Comparison of ENCODE assay signal across 10 cellular contexts in the genomic region with DNA sequence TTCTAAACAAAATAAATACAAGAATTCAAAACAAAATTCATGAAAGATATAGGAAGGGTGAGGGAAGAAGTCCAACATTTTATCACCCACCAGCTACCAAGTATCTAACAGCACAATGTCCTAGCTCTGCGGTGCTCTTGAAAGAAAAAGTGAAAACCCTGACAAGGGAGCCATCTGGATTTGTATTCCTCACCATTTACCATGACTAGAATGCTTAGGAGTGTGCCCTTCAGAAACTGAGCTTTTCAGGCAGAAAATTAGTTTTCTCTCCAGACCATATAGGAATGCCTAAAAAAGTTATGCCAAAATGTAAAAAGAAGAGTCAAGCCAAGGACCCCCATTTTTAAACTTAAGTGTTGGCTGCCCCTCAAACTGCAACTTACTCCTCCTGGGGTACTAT. TPM values are rescaled to one million over a fixed set of nuclear protein-coding genes. Genes with fewer than 3 reads are reported as not detected.
DNase-seq lines count a peak whose midpoint lies in the region; ATAC-seq and TF ChIP-seq lines count a peak whose summit lies in the region.
"Had no signal": no experiment of that assay in that cellular context is flagged by ENCODE, and none has a peak within 500 bp of the region (broad histone marks: within the 10 kb centered on the region; RNA-seq: fewer than 3 reads in every experiment).

No MANE protein-coding gene starts in this region.

- no peaks in the 10 kb centered on the region for H3F3A ChIP-seq in PC-3 (ENCODE audit: low read length, unreplicated experiment)

- H3K36me3 Mint-ChIP-seq in activated CD4-positive, alpha-beta T cell treated with anti-CD3 and anti-CD28 coated beads, Interleukin-2, amount 10 ng/mL, durations not matched to agents 24 days and 14 days (ENCODE audit: low read depth), result peaks cover 67% of the 10 kb centered on the region
- peaks cover 57% of the 10 kb centered on the region for H3K36me3 Mint-ChIP-seq in endodermal cell (ENCODE audit: low read depth)

- no peak for DNase-seq in activated CD4-positive, alpha-beta T cell treated with anti-CD3 and anti-CD28 coated beads, Interleukin-2, amount 10 ng/mL, durations not matched to agents 24 days and 14 days
- DNase-seq in activated CD4-positive, alpha-beta T cell treated with anti-CD3 and anti-CD28 coated beads, Interleukin-2, amount 50 U/mL, for 1 hour, result no peak
- no peak for DNase-seq in PC-3
- DNase-seq in endodermal cell, result no peak
- no peak for DNase-seq in spleen
- no peak for DNase-seq in T1000 (lab: John Stamatoyannopoulos, UW)
- DNase-seq: activated CD4-positive, alpha-beta T cell treated with anti-CD3 and anti-CD28 coated beads for 48 hours; stimulated activated CD4-positive, alpha-beta T cell treated with anti-CD3 and anti-CD28 coated beads, Interleukin-2, amount 100 ng/mL, for 48 hours had no signal

- H3K4me1 ChIP-seq in PC-3 (ENCODE audit: insufficient read depth, low read length), result peaks cover 49% of the 10 kb centered on the region
- peaks cover 26% of the 10 kb centered on the region for H3K4me1 ChIP-seq in endodermal cell (ENCODE audit: control insufficient read depth, insufficient read depth, low read length)
- peaks cover 51 to 90% (median 81%) of the 10 kb centered on the region in 6 donors for H3K4me1 ChIP-seq in spleen

- 100% methylated on average over 1 of the region's 1 CpG; no CpG with 5 or more reads in 1 of the 2 experiments for WGBS in endodermal cell (ENCODE audit: insufficient coverage in 1 of 2, insufficient read length in 1 of 2), 2 experiments
- WGBS in spleen, 5 donors, result 75 to 100% (median 93%) methylated on average over 1 of the region's 1 CpG

- no peak overlapping the region for H2AFZ ChIP-seq in PC-3 (ENCODE audit: low read length)

- peak overlapping the region; percentile 89 for H3K4me2 ChIP-seq in PC-3 (ENCODE audit: low read length)

- no peaks in the 10 kb centered on the region for H3K27me3 Mint-ChIP-seq in activated CD4-positive, alpha-beta T cell treated with anti-CD3 and anti-CD28 coated beads, Interleukin-2, amount 10 ng/mL, durations not matched to agents 24 days and 14 days
- no peaks in the 10 kb centered on the region for H3K27me3 Mint-ChIP-seq in endodermal cell (ENCODE audit: insufficient read depth)

- no peak overlapping the region for H3K9ac ChIP-seq in PC-3 (ENCODE audit: low read length)
- no peak overlapping the region for H3K9ac ChIP-seq in endodermal cell (ENCODE audit: extremely low read depth, low read length, poor library complexity, severe bottlenecking)

- H3K27me3 ChIP-seq in PC-3 (ENCODE audit: low read length) (no peaks in the 10 kb centered on the region), endodermal cell (ENCODE audit: control insufficient read depth, insufficient read depth, low read length, poor library complexity, severe bottlenecking) (no peaks in the 10 kb centered on the region), spleen (replicated peaks in 1 of 7) (no peaks in the 10 kb centered on the region)

- H3K27ac ChIP-seq in PC-3 (ENCODE audit: low read length), result no peak overlapping the region
- H3K27ac ChIP-seq in endodermal cell (ENCODE audit: low read depth, low read length), result no peak overlapping the region
- H3K27ac ChIP-seq in spleen, result peak overlapping the region; percentile 95 to 99 (median 98)

- intact Hi-C loops in activated CD4-positive, alpha-beta T cell treated with anti-CD3 and anti-CD28 coated beads, Interleukin-2, amount 10 ng/mL, durations not matched to agents 24 days and 14 days (cut with micrococcal nuclease), result loop anchor here (5.0 to 10.0 kb wide), 2 partner anchors 67 to 459 kb away; no protein-coding TSS in a partner anchor
- intact Hi-C loops in PC-3 (cut with micrococcal nuclease) (loop anchor here (10.0 kb wide), 1 partner anchor 321 kb away; a partner anchor contains a TSS), spleen (cut with DNase I; ENCODE audit: low total_unique reads) (no loop called here)

- no peaks in the 10 kb centered on the region for H3K9me3 Mint-ChIP-seq in activated CD4-positive, alpha-beta T cell treated with anti-CD3 and anti-CD28 coated beads, Interleukin-2, amount 10 ng/mL, durations not matched to agents 24 days and 14 days
- H3K9me3 Mint-ChIP-seq in endodermal cell, result no peaks in the 10 kb centered on the region

- ATAC-seq in PC-3 (no peak), GM18868 (IDR thresholded peaks at IDR 0.05; ENCODE audit: unreplicated experiment) (no peak), GM19455 (IDR thresholded peaks at IDR 0.05; ENCODE audit: unreplicated experiment) (no peak)

- peak overlapping the region; percentile 85 for H3K27ac Mint-ChIP-seq in activated CD4-positive, alpha-beta T cell treated with anti-CD3 and anti-CD28 coated beads, Interleukin-2, amount 10 ng/mL, durations not matched to agents 24 days and 14 days
- peak overlapping the region; percentile 39 for H3K27ac Mint-ChIP-seq in endodermal cell

- H3K4me3 ChIP-seq in PC-3 (ENCODE audit: low read length), result peak overlapping the region; percentile 26
- peak overlapping the region; percentile 91 for H3K4me3 ChIP-seq in endodermal cell (ENCODE audit: low read length)
- peak overlapping the region in 1 of 8 donors; percentile 93 for H3K4me3 ChIP-seq in spleen

- TF ChIP-seq CTCF in PC-3 (conservative IDR thresholded peaks at IDR 0.05; ENCODE audit: low read depth, low read length) (no peak), endodermal cell (conservative IDR thresholded peaks at IDR 0.05) (no peak), spleen (IDR thresholded peaks at IDR 0.05 in 8 of 11, conservative IDR thresholded peaks at IDR 0.05 in 3 of 11) (no peak)

- CTCF ChIA-PET in PC-3 (lab: Charles Lee), result interaction anchor here (0.5 kb wide), 1 partner anchor 227 kb away, joined by 3 read pairs; no protein-coding TSS in a partner anchor

- H3K36me3 ChIP-seq in PC-3 (ENCODE audit: low read depth, low read length) (peaks cover 59% of the 10 kb centered on the region), endodermal cell (ENCODE audit: control insufficient read depth, insufficient read depth, low read length) (peaks cover 52% of the 10 kb centered on the region), spleen (no peaks in the 10 kb centered on the region)

- POLR2A ChIA-PET in PC-3 (lab: Charles Lee; ENCODE audit: unreplicated experiment), result no interaction called here

- H3K79me2 ChIP-seq in PC-3 (ENCODE audit: low read length), result peaks cover 98% of the 10 kb centered on the region

- no peak for TF ChIP-seq POLR2A in spleen (IDR thresholded peaks at IDR 0.05)

- H3K9me2 ChIP-seq in PC-3 (replicated peaks; ENCODE audit: low read length), result no peaks in the 10 kb centered on the region

- peaks cover 79% of the 10 kb centered on the region for H4K20me1 ChIP-seq in PC-3 (ENCODE audit: low read length)

- H3K9me3 ChIP-seq in PC-3 (ENCODE audit: low read length) (no peaks in the 10 kb centered on the region), endodermal cell (ENCODE audit: control insufficient read depth, low read length) (no peaks in the 10 kb centered on the region), spleen (no peaks in the 10 kb centered on the region)

- BruUV-seq in PC-3 (replicated peaks; lab: Mats Ljungman, UMichigan), result no TSS peak

- H3K4me3 Mint-ChIP-seq in activated CD4-positive, alpha-beta T cell treated with anti-CD3 and anti-CD28 coated beads, Interleukin-2, amount 10 ng/mL, durations not matched to agents 24 days and 14 days, result peak overlapping the region; percentile 96
- peak overlapping the region; percentile 95 for H3K4me3 Mint-ChIP-seq in endodermal cell

- peaks cover 62% of the 10 kb centered on the region for H3K4me1 Mint-ChIP-seq in activated CD4-positive, alpha-beta T cell treated with anti-CD3 and anti-CD28 coated beads, Interleukin-2, amount 10 ng/mL, durations not matched to agents 24 days and 14 days
- peaks cover 61% of the 10 kb centered on the region for H3K4me1 Mint-ChIP-seq in endodermal cell

RNA-seq across cellular contexts. Expression of a gene that starts 4.5 kb away (rescaled TPM):
- 230 and 240 TPM in 2 replicates for total RNA-seq in activated CD4-positive, alpha-beta T cell treated with anti-CD3 and anti-CD28 coated beads, Interleukin-2, amount 10 ng/mL, durations not matched to agents 24 days and 14 days
- total RNA-seq in PC-3 (2014; rRNA removed), result 159 and 189 TPM in 2 replicates
- total RNA-seq in endodermal cell, result 100 to 1,000 TPM; 170 to 171 TPM
- polyA plus RNA-seq in endodermal cell (2013, experiment 1 of 2), result 124 TPM
- polyA plus RNA-seq in endodermal cell (2013, experiment 2 of 2), result 121 TPM
- 100 to 1,000 TPM; 126 to 261 (median 192) TPM for total RNA-seq in spleen
- 100 to 1,000 TPM; 151 to 181 (median 159) TPM for polyA plus RNA-seq in spleen

RNA-seq across cellular contexts. Expression of a gene that starts 4.7 kb away (rescaled TPM):
- 32.7 and 34.3 TPM in 2 replicates for total RNA-seq in activated CD4-positive, alpha-beta T cell treated with anti-CD3 and anti-CD28 coated beads, Interleukin-2, amount 10 ng/mL, durations not matched to agents 24 days and 14 days
- total RNA-seq in PC-3 (2014; rRNA removed) (15.1 and 18.8 TPM in 2 replicates), endodermal cell (10 to 100 TPM; 31.2 to 36.7 TPM), spleen (10 to 100 TPM; 20.9 to 33.4 (median 28.4) TPM)
- 36.9 TPM for polyA plus RNA-seq in endodermal cell (2013, experiment 1 of 2)
- 32.9 TPM for polyA plus RNA-seq in endodermal cell (2013, experiment 2 of 2)
- polyA plus RNA-seq in spleen, result 10 to 100 TPM; 22.5 to 33.1 (median 26.2) TPM

Comparison
In these comparisons a context has a peak if more than half of its experiments do, and no peak if none do; other contexts are left out.
1. H3K27ac ChIP-seq: peak in spleen (8 of 8); none in PC-3 (single experiment) and endodermal cell (single experiment).